8 cellular contexts compared by ENCODE assay signal in genomic region chr4:8441499-8442091, GRCh38. TPM values are rescaled to one million over a fixed set of nuclear protein-coding genes. Genes with fewer than 3 reads are reported as not detected.
DNase-seq lines count a peak whose midpoint lies in the region; ATAC-seq and TF ChIP-seq lines count a peak whose summit lies in the region.

No MANE protein-coding gene starts in this region.

- no peak overlapping the region for H2BK15ac ChIP-seq in mesenchymal stem cell (ENCODE audit: low read depth, poor library complexity, severe bottlenecking)

- no peak overlapping the region for H3K27ac ChIP-seq in left ventricle myocardium inferior (replicated peaks)
- no peak overlapping the region for H3K27ac ChIP-seq in body of pancreas
- H3K27ac ChIP-seq in mesenchymal stem cell (ENCODE audit: low read length, poor library complexity, severe bottlenecking): no peak overlapping the region
- H3K27ac ChIP-seq in uterus: no peak overlapping the region

- no peak overlapping the region for H3K4ac ChIP-seq in mesenchymal stem cell (ENCODE audit: low read depth in 1 of 2, low read length in 2 of 2)

- no peak overlapping the region for H2AK5ac ChIP-seq in mesenchymal stem cell (ENCODE audit: low read length, severe bottlenecking)

- H2BK120ac ChIP-seq in mesenchymal stem cell (ENCODE audit: low read depth, low read length): no peak overlapping the region

- no peak overlapping the region for H3K18ac ChIP-seq in mesenchymal stem cell (ENCODE audit: low read depth in 1 of 2, low read length in 2 of 2)

- no peak for TF ChIP-seq POLR2A in body of pancreas (IDR thresholded peaks at IDR 0.05)
- TF ChIP-seq POLR2A in uterus (IDR thresholded peaks at IDR 0.05): no peak

- H3K27me3 ChIP-seq in left ventricle myocardium inferior (ENCODE audit: low read depth): no peaks in the 10 kb centered on the region
- no peaks in the 10 kb centered on the region for H3K27me3 ChIP-seq in body of pancreas
- no peaks in the 10 kb centered on the region for H3K27me3 ChIP-seq in mesenchymal stem cell (ENCODE audit: control insufficient read depth in 1 of 2, insufficient read depth in 1 of 2, low read length in 2 of 2)
- H3K27me3 ChIP-seq in uterus: no peaks in the 10 kb centered on the region

- TF ChIP-seq CTCF in left ventricle myocardium inferior (IDR thresholded peaks at IDR 0.05; ENCODE audit: borderline replicate concordance) (no peak), body of pancreas (IDR thresholded peaks at IDR 0.05) (no peak), uterus (IDR thresholded peaks at IDR 0.05) (no peak)

- H2AFZ ChIP-seq in mesenchymal stem cell (ENCODE audit: low read depth, low read length): no peak overlapping the region

- no peak overlapping the region for H4K8ac ChIP-seq in mesenchymal stem cell (ENCODE audit: low read length)

- no peak overlapping the region for H3K23ac ChIP-seq in mesenchymal stem cell (ENCODE audit: low read length in 2 of 2)

- no peak overlapping the region for H4K91ac ChIP-seq in mesenchymal stem cell (ENCODE audit: low read length)

- peak overlapping the region; percentile 87 for H3K4me2 ChIP-seq in mesenchymal stem cell (ENCODE audit: low read length, poor library complexity, severe bottlenecking)

- DNase-seq in left ventricle myocardium inferior (no peak), Right ventricle myocardium inferior (ENCODE audit: missing footprints) (no peak), body of pancreas (no peak), mesenchymal stem cell (no peak), uterus (no peak), NCI-H345 treated with DMSO at 0.1 percent for 48 hours (lab: John Stamatoyannopoulos, UW; ENCODE audit: unreplicated experiment) (no peak)
- DNase-seq in stimulated activated CD4-positive, alpha-beta T cell treated with anti-CD3 and anti-CD28 coated beads, Interleukin-2, amount 100 ng/mL, for 24 hours: no peak

- peaks cover 34% of the 10 kb centered on the region for H3K79me1 ChIP-seq in mesenchymal stem cell (replicated peaks; ENCODE audit: low read length, poor library complexity, severe bottlenecking)

- H3K9ac ChIP-seq in mesenchymal stem cell (ENCODE audit: low read length): peak overlapping the region; percentile 95

- intact Hi-C loops in left ventricle myocardium inferior (cut with micrococcal nuclease): no loop called here
- intact Hi-C loops in Right ventricle myocardium inferior (cut with DNase I): no loop called here
- intact Hi-C loops in body of pancreas (cut with DNase I): no loop called here
- intact Hi-C loops in uterus (cut with DNase I; ENCODE audit: low total_unique reads): no loop called here

- H3K9me3 ChIP-seq in left ventricle myocardium inferior (replicated peaks) (no peaks in the 10 kb centered on the region), body of pancreas (no peaks in the 10 kb centered on the region), mesenchymal stem cell (ENCODE audit: control insufficient read depth, low read length) (no peaks in the 10 kb centered on the region), uterus (no peaks in the 10 kb centered on the region)

- no peak overlapping the region for H2BK5ac ChIP-seq in mesenchymal stem cell (ENCODE audit: low read depth, low read length, poor library complexity, severe bottlenecking)

- H3K4me1 ChIP-seq in left ventricle myocardium inferior (peaks cover 72% of the 10 kb centered on the region), body of pancreas (peaks cover 63% of the 10 kb centered on the region), mesenchymal stem cell (ENCODE audit: control insufficient read depth, insufficient read depth, low read depth, low read length) (peaks cover 10% of the 10 kb centered on the region), uterus (peaks cover 0 to 14% of the 10 kb centered on the region in 2 donors)

- H2BK12ac ChIP-seq in mesenchymal stem cell (ENCODE audit: low read length in 2 of 2): no peak overlapping the region

- H3K36me3 ChIP-seq in left ventricle myocardium inferior (peaks cover 7% of the 10 kb centered on the region), body of pancreas (replicated peaks in 1 of 2; ENCODE audit: insufficient read depth in 1 of 2, low read depth in 2 of 2) (no peaks in the 10 kb centered on the region), mesenchymal stem cell (ENCODE audit: control insufficient read depth in 1 of 2, insufficient read depth in 2 of 2, low read depth in 1 of 2, low read length in 2 of 2) (peaks cover 5% of the 10 kb centered on the region in 2 experiments), uterus (no peaks in the 10 kb centered on the region)

- H3K14ac ChIP-seq in mesenchymal stem cell (ENCODE audit: low read length in 2 of 2): no peak overlapping the region

- H3K4me3 ChIP-seq in left ventricle myocardium inferior (peak overlapping the region; percentile 100), body of pancreas (peak overlapping the region; percentile 83 to 93), mesenchymal stem cell (ENCODE audit: insufficient read depth in 1 of 2, low read depth in 1 of 2, low read length in 2 of 2) (peak overlapping the region; percentile 37 to 85), uterus (peak overlapping the region; percentile 64 to 91)

- WGBS in body of pancreas, 2 donors: 18 to 22% methylated on average over 17 of the region's 17 CpGs
- WGBS in mesenchymal stem cell: 78% methylated on average over 17 of the region's 17 CpGs

- ATAC-seq in Right ventricle myocardium inferior (no peak), body of pancreas (no peak), HG03469 (IDR thresholded peaks at IDR 0.05; ENCODE audit: unreplicated experiment) (no peak)

RNA-seq across cellular contexts. Expression of gene TRMT44, which starts 1.0 kb away (rescaled TPM):
- total RNA-seq in left ventricle myocardium inferior (9.2 TPM), Right ventricle myocardium inferior (9.2 TPM), body of pancreas (10 to 100 TPM; 13.2 to 60.0 TPM), uterus (10 to 100 TPM in 3 of 4 donors, 1 to 10 TPM in 1; 3.3 to 38.8 (median 32.3) TPM)
- 3.7 TPM for polyA plus RNA-seq in mesenchymal stem cell (2013, experiment 1 of 2)
- polyA plus RNA-seq in mesenchymal stem cell (2013, experiment 2 of 2): 3.6 TPM

RNA-seq across cellular contexts. Expression of gene ACOX3, which starts 1.1 kb away (rescaled TPM):
- 22.0 TPM for total RNA-seq in left ventricle myocardium inferior
- 25.3 TPM for total RNA-seq in Right ventricle myocardium inferior
- total RNA-seq in body of pancreas: 10 to 100 TPM; 18.4 to 23.4 TPM
- polyA plus RNA-seq in mesenchymal stem cell (2013, experiment 1 of 2): 10.4 TPM
- 12.2 TPM for polyA plus RNA-seq in mesenchymal stem cell (2013, experiment 2 of 2)
- 10 to 100 TPM; 17.9 to 31.1 (median 22.5) TPM for total RNA-seq in uterus
